Comparison of ENCODE assay signal across 10 cellular contexts in the genomic region with DNA sequence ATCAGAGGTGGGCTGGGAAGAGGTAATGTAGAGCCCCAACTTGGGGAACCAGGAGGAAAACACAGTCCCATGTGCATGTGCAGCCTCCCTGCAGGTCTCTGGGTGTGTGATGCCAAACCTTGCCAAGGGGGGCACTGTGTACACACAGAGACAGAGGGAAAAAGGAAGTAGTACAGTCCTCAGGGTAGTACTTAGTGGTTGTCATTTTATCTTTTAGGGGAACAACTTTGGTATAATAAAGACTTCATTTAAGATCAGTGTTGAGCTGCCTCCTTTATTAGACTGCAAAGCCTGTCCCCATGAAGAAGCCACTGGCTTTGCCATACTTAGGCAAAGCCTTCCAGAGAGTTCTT.
A peak's percentile ranks its signal among the peaks of the same experiment; 100 is the strongest.
DNase-seq lines count a peak whose midpoint lies in the region; ATAC-seq and TF ChIP-seq lines count a peak whose summit lies in the region.
"Had no signal": no experiment of that assay in that cellular context is flagged by ENCODE, and none has a peak within 500 bp of the region (broad histone marks: within the 10 kb centered on the region; RNA-seq: fewer than 3 reads in every experiment).

No MANE protein-coding gene starts in this region.

- H3K4me3 Mint-ChIP-seq in T-helper 2 cell treated with Interferon-gamma antibody and Interleukin-4, amounts not matched to agents 5 μg/mL and 100 μg/mL, for 36 hours = no peak overlapping the region

- no peak overlapping the region for H3K27ac Mint-ChIP-seq in T-helper 2 cell treated with Interferon-gamma antibody and Interleukin-4, amounts not matched to agents 5 μg/mL and 100 μg/mL, for 36 hours

- H3K4me1 Mint-ChIP-seq in T-helper 2 cell treated with Interferon-gamma antibody and Interleukin-4, amounts not matched to agents 5 μg/mL and 100 μg/mL, for 36 hours (ENCODE audit: low read depth) = no peaks in the 10 kb centered on the region

- H3K36me3 ChIP-seq in heart right ventricle = no peaks in the 10 kb centered on the region

- ATAC-seq in GM19351 (IDR thresholded peaks at IDR 0.05; ENCODE audit: unreplicated experiment) (peak; percentile 44), heart right ventricle (peak in 6 of 8 donors; percentile 3 to 34 (median 12))

- H3K36me3 Mint-ChIP-seq in T-helper 2 cell treated with Interferon-gamma antibody and Interleukin-4, amounts not matched to agents 5 μg/mL and 100 μg/mL, for 36 hours (ENCODE audit: low read depth) = no peaks in the 10 kb centered on the region

- no peaks in the 10 kb centered on the region for H3K27me3 Mint-ChIP-seq in T-helper 2 cell treated with Interferon-gamma antibody and Interleukin-4, amounts not matched to agents 5 μg/mL and 100 μg/mL, for 36 hours (ENCODE audit: low read depth)

- TF ChIP-seq CTCF in heart right ventricle (IDR thresholded peaks at IDR 0.05) = peak in 5 of 9 donors; percentile 15 to 41 (median 23)

- no peaks in the 10 kb centered on the region for H3K27me3 ChIP-seq in heart right ventricle
- H3K27me3 ChIP-seq: body of pancreas had no signal

- H3K9me3 Mint-ChIP-seq in T-helper 2 cell treated with Interferon-gamma antibody and Interleukin-4, amounts not matched to agents 5 μg/mL and 100 μg/mL, for 36 hours = no peaks in the 10 kb centered on the region

- intact Hi-C loops in heart right ventricle (cut with DNase I) = no loop called here

- peaks cover 6 to 22% (median 18%) of the 10 kb centered on the region in 9 donors for H3K4me1 ChIP-seq in heart right ventricle
- H3K4me1 ChIP-seq: body of pancreas had no signal

- DNase-seq in AG08396 (ENCODE audit: low spot score) (peak; percentile 26), heart right ventricle (no peak), islet precursor cell (no peak), NCI-H524 treated with DMSO at 0.1 percent for 48 hours (lab: John Stamatoyannopoulos, UW) (no peak)
- peak; percentile 10 for DNase-seq in T-helper 2 cell treated with Interferon-gamma antibody and Interleukin-4, amounts not matched to agents 5 μg/mL and 100 μg/mL, for 36 hours (ENCODE audit: low spot score)
- DNase-seq in stimulated activated CD4-positive, alpha-beta T cell treated with anti-CD3 and anti-CD28 coated beads, Interleukin-4, amount 100 ng/mL, for 1 hour = no peak
- DNase-seq in stimulated activated CD8-positive, alpha-beta memory T cell treated with anti-CD3 and anti-CD28 coated beads, Interleukin-4, amount 100 ng/mL, for 48 hours = no peak
- DNase-seq: NCI-H748 treated with DMSO at 0.1 percent for 48 hours had no signal

- no peaks in the 10 kb centered on the region for H3K9me3 ChIP-seq in heart right ventricle
- H3K9me3 ChIP-seq: body of pancreas had no signal

- H3K4me3 ChIP-seq in heart right ventricle = no peak overlapping the region
- H3K4me3 ChIP-seq: body of pancreas had no signal

- peak overlapping the region in 8 of 10 donors; percentile 76 to 88 (median 78) for H3K27ac ChIP-seq in heart right ventricle
- H3K27ac ChIP-seq: body of pancreas had no signal

Comparison
In these comparisons a context has a peak if more than half of its experiments do, and no peak if none do; other contexts are left out.
1. DNase-seq: peak in AG08396 (single experiment) and T-helper 2 cell treated with Interferon-gamma antibody and Interleukin-4, amounts not matched to agents 5 μg/mL and 100 μg/mL, for 36 hours (single experiment); none in heart right ventricle (0 of 2), stimulated activated CD4-positive, alpha-beta T cell treated with anti-CD3 and anti-CD28 coated beads, Interleukin-4, amount 100 ng/mL, for 1 hour (single experiment), islet precursor cell (single experiment), NCI-H524 treated with DMSO at 0.1 percent for 48 hours (single experiment) and stimulated activated CD8-positive, alpha-beta memory T cell treated with anti-CD3 and anti-CD28 coated beads, Interleukin-4, amount 100 ng/mL, for 48 hours (single experiment).